Comparison of ENCODE assay signal across 13 cellular contexts in genomic region chr17:9004132-9004960, GRCh38. TPM values are rescaled to one million over a fixed set of nuclear protein-coding genes. Genes with fewer than 3 reads are reported as not detected.
A peak's percentile ranks its signal among the peaks of the same experiment; 100 is the strongest.
DNase-seq lines count a peak whose midpoint lies in the region; ATAC-seq, FAIRE-seq and TF ChIP-seq lines count a peak whose summit lies in the region.
"Had no signal": no experiment of that assay in that cellular context is flagged by ENCODE, and none has a peak within 500 bp of the region (broad histone marks: within the 10 kb centered on the region; RNA-seq: fewer than 3 reads in every experiment).

No MANE protein-coding gene starts in this region.

- POLR2A ChIA-PET in A549 (lab: Yijun Ruan, JAX): no interaction called here
- POLR2A ChIA-PET in naive thymus-derived CD8-positive, alpha-beta T cell (lab: Charles Lee): no interaction called here

- peak overlapping the region; percentile 89 for H3K4me2 ChIP-seq in A549

- peaks cover 0 to 8% (median 8%) of the 10 kb centered on the region in 3 donors for H3K36me3 Mint-ChIP-seq in naive thymus-derived CD8-positive, alpha-beta T cell
- 0 out of 2 replicates have a peak, but pooled peaks cover 3% of the 10 kb centered on the region for H3K36me3 Mint-ChIP-seq in HFFc6 (ENCODE audit: low read depth)

- H3K27me3 Mint-ChIP-seq in naive thymus-derived CD8-positive, alpha-beta T cell: peaks cover 37 to 86% (median 56%) of the 10 kb centered on the region in 5 donors
- peaks cover 8% of the 10 kb centered on the region; the same call in 1 of the 2 replicates for H3K27me3 Mint-ChIP-seq in HFFc6 (ENCODE audit: insufficient read depth)

- H3K27ac ChIP-seq in A549: no peak overlapping the region
- no peak overlapping the region for H3K27ac ChIP-seq in esophagus (ENCODE audit: low read depth in 2 of 2, low read length in 1 of 2)

- TF ChIP-seq RAD21 in A549 (conservative IDR thresholded peaks at IDR 0.05 in 1 of 2, IDR thresholded peaks at IDR 0.05 in 1 of 2): no peak

- no peak for TF ChIP-seq POLR2A in A549 (IDR thresholded peaks at IDR 0.05; ENCODE audit: low read length)

- ATAC-seq in A549: no peak
- ATAC-seq in naive thymus-derived CD8-positive, alpha-beta T cell: peak; percentile 20 to 39

- H3K36me3 ChIP-seq in H7 (replicated peaks; ENCODE audit: control insufficient read depth, insufficient read depth, low read length): no peaks in the 10 kb centered on the region
- no peaks in the 10 kb centered on the region for H3K36me3 ChIP-seq in esophagus (ENCODE audit: control insufficient read depth in 2 of 2, insufficient read depth in 2 of 2, low read length in 1 of 2)

- peaks cover 4 to 25% (median 17%) of the 10 kb centered on the region in 4 donors for H3K4me1 Mint-ChIP-seq in naive thymus-derived CD8-positive, alpha-beta T cell
- H3K4me1 Mint-ChIP-seq in HFFc6 (ENCODE audit: low read depth): no peaks in the 10 kb centered on the region

- CTCF ChIA-PET in A549 (lab: Yijun Ruan, JAX): interaction anchor here (0.6 to 2.9 kb wide), 6 partner anchors 9 to 116 kb away, joined by 4 to 18 read pairs (median 4); no protein-coding TSS in a partner anchor

- peak overlapping the region in 9 of 10 donors; percentile 28 to 72 (median 59) for H3K4me3 Mint-ChIP-seq in naive thymus-derived CD8-positive, alpha-beta T cell
- H3K4me3 Mint-ChIP-seq in HFFc6: no peak overlapping the region
- H3K4me3 Mint-ChIP-seq: T-helper 2 cell treated with Interferon-gamma antibody and Interleukin-4, amounts not matched to agents 5 μg/mL and 100 μg/mL, for 36 hours had no signal

- DNase-seq in A549 (ENCODE audit: low read depth in 1 of 2, low spot score in 1 of 2) (no peak), H7 (peak; percentile 86), A172 (ENCODE audit: low spot score) (no peak), HFFc6 (no peak), AG08396 (ENCODE audit: low spot score) (no peak)
- DNase-seq in naive thymus-derived CD8-positive, alpha-beta T cell: peak in 1 of 10 donors; percentile 19
- no peak for DNase-seq in stimulated activated CD4-positive, alpha-beta T cell treated with anti-CD3 and anti-CD28 coated beads, Interleukin-2, amount 100 ng/mL, for 24 hours
- DNase-seq: CD4-positive, CD25-positive, alpha-beta regulatory T cell; MV-4-11; stimulated activated CD4-positive, alpha-beta T cell treated with anti-CD3 and anti-CD28 coated beads, Interleukin-1b, Interleukin-23, amount 100 ng/mL, for 48 hours had no signal

- no peak for TF ChIP-seq EP300 in A549 (IDR thresholded peaks at IDR 0.05)

- WGBS in A549 (ENCODE audit: missing lambda C conversion rate): 66% methylated on average over 58 of the region's 58 CpGs
- 40 to 51% methylated on average over 56 to 58 of the region's 58 CpGs for WGBS in esophagus, 2 donors

- H3K9me3 ChIP-seq in A549 (peaks cover 9% of the 10 kb centered on the region; the same call in 1 of the 3 replicates), esophagus (ENCODE audit: control insufficient read depth in 2 of 2, insufficient read depth in 1 of 2, low read depth in 1 of 2, low read length in 1 of 2) (no peaks in the 10 kb centered on the region)

- H3K27me3 ChIP-seq in H7 (ENCODE audit: control insufficient read depth, insufficient read depth, low read length): peaks cover 67% of the 10 kb centered on the region
- H3K27me3 ChIP-seq in esophagus (ENCODE audit: control insufficient read depth in 1 of 2, insufficient read depth in 2 of 2, low read length in 2 of 2): peaks cover 0 to 10% of the 10 kb centered on the region in 2 donors

- no peak overlapping the region for H3K4me3 ChIP-seq in A549
- peak overlapping the region; percentile 22 for H3K4me3 ChIP-seq in H7 (ENCODE audit: insufficient read depth, low read depth, low read length)
- peak overlapping the region; percentile 51 to 52 for H3K4me3 ChIP-seq in esophagus (ENCODE audit: low read depth in 1 of 2, low read length in 2 of 2)
- H3K4me3 ChIP-seq: lung had no signal

- TF ChIP-seq CTCF in A549 (IDR thresholded peaks at IDR 0.05) (no peak), HFFc6 (IDR thresholded peaks at IDR 0.05) (no peak)

- peaks cover 0 to 21% (median 4%) of the 10 kb centered on the region in 9 donors for H3K9me3 Mint-ChIP-seq in naive thymus-derived CD8-positive, alpha-beta T cell
- peaks cover 4% of the 10 kb centered on the region for H3K9me3 Mint-ChIP-seq in HFFc6
- H3K9me3 Mint-ChIP-seq: T-helper 2 cell treated with Interferon-gamma antibody and Interleukin-4, amounts not matched to agents 5 μg/mL and 100 μg/mL, for 36 hours had no signal

- peak overlapping the region in 1 of 10 donors; percentile 56 for H3K27ac Mint-ChIP-seq in naive thymus-derived CD8-positive, alpha-beta T cell
- H3K27ac Mint-ChIP-seq in HFFc6: no peak overlapping the region
- H3K27ac Mint-ChIP-seq: CD4-positive, CD25-positive, alpha-beta regulatory T cell; T-helper 2 cell treated with Interferon-gamma antibody and Interleukin-4, amounts not matched to agents 5 μg/mL and 100 μg/mL, for 36 hours had no signal

- no peak for FAIRE-seq in A549 (lab: Jason Lieb, UNC)

- H3K4me1 ChIP-seq in A549: no peaks in the 10 kb centered on the region
- H3K4me1 ChIP-seq in esophagus (ENCODE audit: control insufficient read depth in 2 of 2, insufficient read depth in 2 of 2, low read length in 1 of 2): peaks cover 0 to 3% of the 10 kb centered on the region in 2 donors

TF ChIP-seq in A549, 52 proteins besides CTCF, POLR2A, EP300 and RAD21:
- no peak for TF ChIP-seq HOXB5 (CRISPR knock-in tag; IDR thresholded peaks at IDR 0.05)
- TF ChIP-seq PHF8 (IDR thresholded peaks at IDR 0.05; ENCODE audit: borderline replicate concordance, low read depth): no peak
- TF ChIP-seq JUN (IDR thresholded peaks at IDR 0.05): no peak
- TF ChIP-seq FOXS1 (CRISPR knock-in tag; IDR thresholded peaks at IDR 0.05): no peak
- no peak for TF ChIP-seq EHF (CRISPR knock-in tag; IDR thresholded peaks at IDR 0.05)
- no peak for TF ChIP-seq TFCP2L1 (CRISPR knock-in tag; IDR thresholded peaks at IDR 0.05)
- no peak for TF ChIP-seq ELK1 (IDR thresholded peaks at IDR 0.05; ENCODE audit: low read depth, low read length)
- no peak for TF ChIP-seq CHD4 (IDR thresholded peaks at IDR 0.05; ENCODE audit: borderline replicate concordance)
- TF ChIP-seq MAX (IDR thresholded peaks at IDR 0.05): no peak
- no peak for TF ChIP-seq CBX2 (IDR thresholded peaks at IDR 0.05; ENCODE audit: borderline replicate concordance, low read depth)
- TF ChIP-seq CEBPB (IDR thresholded peaks at IDR 0.05): no peak
- no peak for TF ChIP-seq HES2 (IDR thresholded peaks at IDR 0.05)
- TF ChIP-seq MAFK (IDR thresholded peaks at IDR 0.05; ENCODE audit: partially characterized antibody): no peak
- TF ChIP-seq ZC3H11A (IDR thresholded peaks at IDR 0.05): no peak
- TF ChIP-seq HDAC2 (IDR thresholded peaks at IDR 0.05): no peak
- no peak for TF ChIP-seq NPAS2 (CRISPR knock-in tag; IDR thresholded peaks at IDR 0.05; ENCODE audit: borderline replicate concordance)
- TF ChIP-seq RARB (CRISPR knock-in tag; IDR thresholded peaks at IDR 0.05): no peak
TF ChIP-seq in A549: peak in this region for 0.

RNA-seq across cellular contexts. Expression of gene NTN1, which starts 17.0 kb away (rescaled TPM):
- 0.13 and 0.21 TPM in 2 replicates for polyA plus RNA-seq in A549 (2011; rRNA removed)
- 0.09 and 0.18 TPM in 2 replicates for polyA plus RNA-seq in A549 (2012; cell fraction: cytosol; rRNA removed)
- polyA plus RNA-seq in A549 (2012; cell fraction: nucleus; rRNA removed): 0.28 and 0.46 TPM in 2 replicates
- 0.12 to 0.20 TPM (median 0.17 TPM) in 3 replicates for polyA plus RNA-seq in A549 (2017; fragmentation: RNase III; extraction: RNeasy Plus Mini Kit Qiagen cat#74134 plus additional on column Dnase treatment)
- polyA minus RNA-seq in A549 (2011; rRNA and poly(A)+ RNA removed): 0.10 and 0.12 TPM in 2 replicates
- total RNA-seq in H7 (2014; rRNA removed; shearing (Covaris generic)): 8.9 and 19.1 TPM in 2 replicates
- 10 to 100 TPM; 10.3 to 12.3 TPM for polyA plus RNA-seq in esophagus
- under 1 TPM in 1 of 2 experiments, not detected in 1; 0.05 TPM for total RNA-seq in naive thymus-derived CD8-positive, alpha-beta T cell
- not detected for polyA plus RNA-seq in naive thymus-derived CD8-positive, alpha-beta T cell
- total RNA-seq in A172 (2014; rRNA removed; shearing (Covaris generic)): 4.8 and 4.9 TPM in 2 replicates
- not detected for total RNA-seq in HFFc6 (2021; fragmentation: NEBNext Ultra II Directional; extraction: Animal tissue kit (Norgen Biotek cat#: 25700))
- total RNA-seq: CD4-positive, CD25-positive, alpha-beta regulatory T cell had no signal

RNA-seq across cellular contexts. Expression of gene PIK3R5, which starts 38.8 kb away (rescaled TPM):
- polyA plus RNA-seq in A549 (2011; rRNA removed) (0.01 TPM in 1 of 2 replicates, not detected in the other), A549 (2017; fragmentation: RNase III; extraction: RNeasy Plus Mini Kit Qiagen cat#74134 plus additional on column Dnase treatment) (not detected in 3 replicates), esophagus (1 to 10 TPM; 1.1 to 1.3 TPM)
- polyA plus RNA-seq in A549 (2012; cell fraction: cytosol; rRNA removed): 0.01 and 0.10 TPM in 2 replicates
- 0.28 TPM in 1 of 2 replicates, not detected in the other for polyA plus RNA-seq in A549 (2012; cell fraction: nucleus; rRNA removed)
- polyA minus RNA-seq in A549 (2011; rRNA and poly(A)+ RNA removed): not detected in 2 replicates
- total RNA-seq in H7 (2014; rRNA removed; shearing (Covaris generic)): 13.3 and 33.6 TPM in 2 replicates
- 100 to 1,000 TPM in 1 of 2 experiments, 10 to 100 TPM in 1; 94.1 to 104 TPM for total RNA-seq in naive thymus-derived CD8-positive, alpha-beta T cell
- 10 to 100 TPM; 20.0 to 44.0 (median 25.8) TPM for polyA plus RNA-seq in naive thymus-derived CD8-positive, alpha-beta T cell
- 0.14 TPM in 1 of 2 replicates, not detected in the other for total RNA-seq in A172 (2014; rRNA removed; shearing (Covaris generic))
- total RNA-seq in HFFc6 (2021; fragmentation: NEBNext Ultra II Directional; extraction: Animal tissue kit (Norgen Biotek cat#: 25700)): not detected

Comparison
In these comparisons a context has a peak if more than half of its experiments do, and no peak if none do; other contexts are left out.
1. ATAC-seq: peak in naive thymus-derived CD8-positive, alpha-beta T cell (2 of 2); none in A549 (0 of 2).
2. RNA of gene PIK3R5, which starts 38.8 kb away (total RNA-seq): 94.1 to 104 TPM in naive thymus-derived CD8-positive, alpha-beta T cell and 13.3 to 33.6 TPM in H7; 0.14 TPM in A172 and not detected in HFFc6; every median in the first group is over 10 times any median in the second.